In the genomic region with DNA sequence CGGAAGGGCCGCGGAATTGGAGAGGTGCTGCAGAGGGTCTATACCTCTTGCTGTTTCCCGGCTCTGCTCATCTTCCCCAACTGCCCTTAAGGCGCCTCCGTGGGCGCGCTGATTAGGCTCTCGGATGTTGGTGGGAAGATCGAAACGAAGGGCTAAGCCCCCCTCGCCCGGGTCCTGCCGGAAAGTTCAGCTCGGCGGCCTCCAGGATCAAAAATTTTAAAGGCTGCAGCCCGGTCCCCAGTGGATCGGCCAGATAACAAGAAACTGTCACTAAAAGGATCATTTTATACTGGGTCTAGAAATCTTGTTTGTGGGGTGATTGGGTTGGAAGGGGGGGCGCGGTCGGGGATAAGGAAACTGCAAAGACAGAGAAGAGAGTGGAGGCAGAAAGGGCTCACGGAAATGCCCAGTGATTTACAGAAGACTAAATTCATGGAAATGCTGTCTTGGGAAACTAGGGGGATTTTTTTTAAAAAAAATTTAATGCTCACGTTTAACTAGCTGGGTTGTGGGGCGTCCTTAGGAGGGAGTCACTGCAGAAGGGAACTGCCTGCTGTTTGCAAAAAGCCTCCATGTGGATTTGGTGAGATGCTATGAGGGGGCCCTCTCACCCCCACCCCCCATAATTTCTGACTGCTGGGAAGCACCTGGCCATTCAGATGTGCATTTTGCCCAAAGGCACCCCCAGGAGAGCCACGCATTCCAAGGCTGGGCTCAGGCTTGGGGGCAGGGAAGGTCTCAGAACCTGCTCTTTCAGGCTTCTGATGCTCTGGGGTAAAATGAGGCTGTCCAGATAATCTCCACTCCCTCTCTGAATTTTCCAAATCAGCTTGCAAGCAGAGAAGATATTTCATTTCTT, we compare ENCODE assay signal across 10 cellular contexts. TPM values are rescaled to one million over a fixed set of nuclear protein-coding genes. Genes with fewer than 3 reads are reported as not detected.
DNase-seq lines count a peak whose midpoint lies in the region; ATAC-seq, FAIRE-seq and TF ChIP-seq lines count a peak whose summit lies in the region.
"Had no signal": no experiment of that assay in that cellular context is flagged by ENCODE, and none has a peak within 500 bp of the region (broad histone marks: within the 10 kb centered on the region; RNA-seq: fewer than 3 reads in every experiment).

No MANE protein-coding gene starts in this region.

- H3K27ac ChIP-seq in GM23248 (no peak overlapping the region), GM12878 (ENCODE audit: control insufficient read depth, insufficient read depth) (no peak overlapping the region), mesenchymal stem cell (ENCODE audit: low read length, poor library complexity, severe bottlenecking) (no peak overlapping the region)

- H4K91ac ChIP-seq in mesenchymal stem cell (ENCODE audit: low read length): no peak overlapping the region

- H2BK15ac ChIP-seq in mesenchymal stem cell (ENCODE audit: low read depth, poor library complexity, severe bottlenecking): no peak overlapping the region

- no peak overlapping the region for H3K4ac ChIP-seq in mesenchymal stem cell (ENCODE audit: low read depth in 1 of 2, low read length in 2 of 2)

- intact Hi-C loops in GM12878 (cut with micrococcal nuclease; ENCODE audit: unreplicated experiment): loop anchor here (5.0 kb wide), 1 partner anchor 589 kb away; no protein-coding TSS in a partner anchor

- H3K4me1 ChIP-seq in GM23248 (ENCODE audit: insufficient read depth) (peaks cover 12% of the 10 kb centered on the region; the same call in 1 of the 2 replicates), GM12878 (ENCODE audit: control insufficient read depth, insufficient read depth, low read length) (no peaks in the 10 kb centered on the region), mesenchymal stem cell (ENCODE audit: control insufficient read depth, insufficient read depth, low read depth, low read length) (peaks cover 13% of the 10 kb centered on the region)

- peak overlapping the region; percentile 52 for H3K4me3 ChIP-seq in GM23248
- no peak overlapping the region for H3K4me3 ChIP-seq in GM12878
- no peak overlapping the region for H3K4me3 ChIP-seq in mesenchymal stem cell (ENCODE audit: insufficient read depth in 1 of 2, low read depth in 1 of 2, low read length in 2 of 2)

- peaks cover 6 to 29% of the 10 kb centered on the region in 2 donors for H3K4me1 Mint-ChIP-seq in stimulated activated naive B cell treated with anti-CD40 and anti-IgM and Interleukin-4, amounts not matched to agents 10 μg/mL and 1 μg/mL and 100 μg/mL, for 72 hours

- no peak overlapping the region for H2BK12ac ChIP-seq in mesenchymal stem cell (ENCODE audit: low read length in 2 of 2)

- RAD21 ChIA-PET in GM12878 (lab: Charles Lee; ENCODE audit: unreplicated experiment): interaction anchor here (0.7 to 2.3 kb wide), 5 partner anchors 8 to 609 kb away, joined by 4 to 12 read pairs (median 6); no protein-coding TSS in a partner anchor

- peak overlapping the region; percentile 61; the same call in 1 of the 2 replicates for H2AFZ ChIP-seq in GM23248
- no peak overlapping the region for H2AFZ ChIP-seq in GM12878 (ENCODE audit: control insufficient read depth, low read depth, low read length)
- H2AFZ ChIP-seq in mesenchymal stem cell (ENCODE audit: low read depth, low read length): no peak overlapping the region

- CTCF ChIA-PET in GM12878 (lab: Yijun Ruan, JAX): interaction anchor here (0.6 to 14.0 kb wide), 7 partner anchors 8 to 691 kb away, joined by 3 to 360 read pairs (median 5); a partner anchor contains a TSS

- no peak for ATAC-seq in GM12878
- peak in 1 of 2 donors; percentile 4 for ATAC-seq in stimulated activated naive B cell treated with anti-CD40 and anti-IgM and Interleukin-4, amounts not matched to agents 10 μg/mL and 1 μg/mL and 100 μg/mL, for 72 hours (replicated peaks)

- no peaks in the 10 kb centered on the region for H4K20me1 ChIP-seq in GM23248 (ENCODE audit: insufficient read depth)
- no peaks in the 10 kb centered on the region for H4K20me1 ChIP-seq in GM12878 (ENCODE audit: control insufficient read depth, insufficient read depth)

- no peak overlapping the region for H3K27ac Mint-ChIP-seq in stimulated activated naive B cell treated with anti-CD40 and anti-IgM and Interleukin-4, amounts not matched to agents 10 μg/mL and 1 μg/mL and 100 μg/mL, for 72 hours
- H3K27ac Mint-ChIP-seq: activated T-helper 1 cell treated with anti-CD3 and anti-CD28 coated beads, Interleukin-12 subunit alpha, Interleukin-12 subunit beta, Interleukin-2, Interleukin-4 antibody, amounts not matched to agents 30 ng/mL and 10 ng/mL and 1 ng/mL, durations not matched to agents 14 hours and 24 hours and 36 hours had no signal

- H3K23ac ChIP-seq in mesenchymal stem cell (ENCODE audit: low read length in 2 of 2): peak overlapping the region; percentile 24 to 53

- H2BK120ac ChIP-seq in mesenchymal stem cell (ENCODE audit: low read depth, low read length): no peak overlapping the region

- no peaks in the 10 kb centered on the region for H3K79me2 ChIP-seq in GM23248 (ENCODE audit: insufficient read depth)
- no peaks in the 10 kb centered on the region for H3K79me2 ChIP-seq in GM12878 (ENCODE audit: control insufficient read depth, insufficient read depth, low read length)

- peaks cover 49 to 81% of the 10 kb centered on the region in 2 donors for H3K27me3 Mint-ChIP-seq in stimulated activated naive B cell treated with anti-CD40 and anti-IgM and Interleukin-4, amounts not matched to agents 10 μg/mL and 1 μg/mL and 100 μg/mL, for 72 hours

- H3K36me3 Mint-ChIP-seq in stimulated activated naive B cell treated with anti-CD40 and anti-IgM and Interleukin-4, amounts not matched to agents 10 μg/mL and 1 μg/mL and 100 μg/mL, for 72 hours: no peaks in the 10 kb centered on the region

- H3K4me3 Mint-ChIP-seq in stimulated activated naive B cell treated with anti-CD40 and anti-IgM and Interleukin-4, amounts not matched to agents 10 μg/mL and 1 μg/mL and 100 μg/mL, for 72 hours: peak overlapping the region; percentile 17 to 75
- H3K4me3 Mint-ChIP-seq: activated T-helper 1 cell treated with anti-CD3 and anti-CD28 coated beads, Interleukin-12 subunit alpha, Interleukin-12 subunit beta, Interleukin-2, Interleukin-4 antibody, amounts not matched to agents 30 ng/mL and 10 ng/mL and 1 ng/mL, durations not matched to agents 14 hours and 24 hours and 36 hours had no signal

- no peaks in the 10 kb centered on the region for H3K9me2 ChIP-seq in GM23248 (ENCODE audit: insufficient read depth)

- no peaks in the 10 kb centered on the region for H3K79me1 ChIP-seq in mesenchymal stem cell (replicated peaks; ENCODE audit: low read length, poor library complexity, severe bottlenecking)

- TF ChIP-seq CTCF in GM12878 (IDR thresholded peaks at IDR 0.05 in 2 of 3, conservative IDR thresholded peaks at IDR 0.05 in 1 of 3; ENCODE audit: control insufficient read depth in 2 of 3, extremely low read depth in 1 of 3, insufficient read depth in 1 of 3, low read depth in 3 of 3, low read length in 3 of 3): no peak

- H2AK5ac ChIP-seq in mesenchymal stem cell (ENCODE audit: low read length, severe bottlenecking): no peak overlapping the region

- no peak for TF ChIP-seq RAD21 in GM12878 (IDR thresholded peaks at IDR 0.05; ENCODE audit: insufficient read depth, low read depth, low read length)

- no peaks in the 10 kb centered on the region for H3F3A ChIP-seq in GM23248 (ENCODE audit: insufficient read depth)

- POLR2A ChIA-PET in GM12878 (lab: Charles Lee): no interaction called here

- H3K27me3 ChIP-seq in GM23248 (replicated peaks; ENCODE audit: insufficient read depth) (peaks cover 96% of the 10 kb centered on the region), GM12878 (replicated peaks in 1 of 2; ENCODE audit: control insufficient read depth in 2 of 2, insufficient read depth in 2 of 2, low read length in 1 of 2) (peaks cover 6 to 7% of the 10 kb centered on the region in 2 experiments; a peak in 3 of 4 replicates), mesenchymal stem cell (ENCODE audit: control insufficient read depth in 1 of 2, insufficient read depth in 1 of 2, low read length in 2 of 2) (peaks cover 83 to 99% of the 10 kb centered on the region in 2 experiments)

- peak overlapping the region in 1 of 2 experiments; percentile 28 for H3K14ac ChIP-seq in mesenchymal stem cell (ENCODE audit: low read length in 2 of 2)

- FAIRE-seq in GM12878 (lab: Jason Lieb, UNC): no peak

- BruUV-seq in GM12878 (replicated peaks; lab: Mats Ljungman, UMichigan): no TSS peak

- H3K36me3 ChIP-seq in GM23248 (ENCODE audit: low read depth) (no peaks in the 10 kb centered on the region), GM12878 (ENCODE audit: control insufficient read depth in 2 of 2, insufficient read depth in 2 of 2, low read length in 1 of 2) (no peaks in the 10 kb centered on the region), mesenchymal stem cell (ENCODE audit: control insufficient read depth in 1 of 2, insufficient read depth in 2 of 2, low read depth in 1 of 2, low read length in 2 of 2) (no peaks in the 10 kb centered on the region)

- H3K9me3 ChIP-seq in GM23248 (ENCODE audit: low read depth): no peaks in the 10 kb centered on the region
- no peaks in the 10 kb centered on the region for H3K9me3 ChIP-seq in GM12878 (replicated peaks; ENCODE audit: control insufficient read depth, insufficient read depth, low read length)
- no peaks in the 10 kb centered on the region for H3K9me3 ChIP-seq in mesenchymal stem cell (ENCODE audit: control insufficient read depth, low read length)

- no peak for TF ChIP-seq POLR2A in GM12878 (IDR thresholded peaks at IDR 0.05; ENCODE audit: low read depth, low read length)
- TF ChIP-seq POLR2A in erythroblast (IDR thresholded peaks at IDR 0.05; ENCODE audit: low read length): no peak

- H3K9me3 Mint-ChIP-seq in stimulated activated naive B cell treated with anti-CD40 and anti-IgM and Interleukin-4, amounts not matched to agents 10 μg/mL and 1 μg/mL and 100 μg/mL, for 72 hours: no peaks in the 10 kb centered on the region
- H3K9me3 Mint-ChIP-seq: activated T-helper 1 cell treated with anti-CD3 and anti-CD28 coated beads, Interleukin-12 subunit alpha, Interleukin-12 subunit beta, Interleukin-2, Interleukin-4 antibody, amounts not matched to agents 30 ng/mL and 10 ng/mL and 1 ng/mL, durations not matched to agents 14 hours and 24 hours and 36 hours had no signal

- no peak overlapping the region for H4K8ac ChIP-seq in mesenchymal stem cell (ENCODE audit: low read length)

- in situ Hi-C loops in GM23248 (cut with MboI): no loop called here
- in situ Hi-C loops in GM12878 (cut with MboI): no loop called here

- H3K4me2 ChIP-seq in GM23248 (ENCODE audit: unreplicated experiment) (peak overlapping the region; percentile 67), GM12878 (ENCODE audit: control insufficient read depth, insufficient read depth) (peak overlapping the region; percentile 71; the same call in 1 of the 2 replicates), mesenchymal stem cell (ENCODE audit: low read length, poor library complexity, severe bottlenecking) (no peak overlapping the region)

- no peak overlapping the region for H2BK5ac ChIP-seq in mesenchymal stem cell (ENCODE audit: low read depth, low read length, poor library complexity, severe bottlenecking)

- TF ChIP-seq EP300 in GM12878 (IDR thresholded peaks at IDR 0.05; ENCODE audit: borderline replicate concordance in 1 of 2, control insufficient read depth in 1 of 2, low read depth in 2 of 2, low read length in 2 of 2): no peak

- WGBS in GM23248 (ENCODE audit: low coverage in 1 of 2, low lambda C conversion rate in 2 of 2, missing lambda C conversion rate in 2 of 2), 2 experiments: 7 to 8% methylated on average over 24 to 25 of the region's 25 CpGs
- WGBS in GM12878 (ENCODE audit: insufficient coverage, insufficient replicate concordance, low lambda C conversion rate, missing lambda C conversion rate): 16% methylated on average over 25 of the region's 25 CpGs
- 18% methylated on average over 25 of the region's 25 CpGs for WGBS in mesenchymal stem cell

- SMC1A ChIA-PET in GM12878 (lab: Charles Lee; ENCODE audit: uncharacterized antibody, unreplicated experiment): interaction anchor here (1.3 to 2.8 kb wide), 5 partner anchors 23 to 588 kb away, joined by 3 to 11 read pairs (median 5); no protein-coding TSS in a partner anchor

- DNase-seq in GM23248: no peak
- DNase-seq in GM12878 (ENCODE audit: low read depth, low spot score): no peak
- DNase-seq in mesenchymal stem cell: no peak
- DNase-seq in stimulated activated naive B cell treated with anti-CD40 and anti-IgM and Interleukin-4, amounts not matched to agents 10 μg/mL and 1 μg/mL and 100 μg/mL, for 72 hours: no peak
- no peak for DNase-seq in erythroblast (lab: John Stamatoyannopoulos, UW)
- no peak for DNase-seq in LoVo (ENCODE audit: low spot score)
- DNase-seq in NCI-H524 (lab: John Stamatoyannopoulos, UW): no peak
- no peak for DNase-seq in HT-29 (ENCODE audit: low spot score)
- DNase-seq: DND-41 had no signal

- H3K18ac ChIP-seq in mesenchymal stem cell (ENCODE audit: low read depth in 1 of 2, low read length in 2 of 2): peak overlapping the region in 1 of 2 experiments; percentile 34

- no peak overlapping the region for H3K9ac ChIP-seq in GM23248
- H3K9ac ChIP-seq in GM12878 (ENCODE audit: control insufficient read depth, insufficient read depth, low read length): no peak overlapping the region
- H3K9ac ChIP-seq in mesenchymal stem cell (ENCODE audit: low read length): no peak overlapping the region

RNA-seq across cellular contexts. Expression of a gene that starts 7.7 kb away (rescaled TPM):
- total RNA-seq in GM23248 (2014; rRNA removed; shearing (Covaris generic)): not detected in 2 replicates
- not detected in 2 replicates for polyA plus RNA-seq in GM23248 (2016; fragmentation: Nextera tagmentation; extraction: Ambion mirVana)
- not detected in 2 replicates for total RNA-seq in GM12878 (2013; cell fraction: nucleolus; rRNA removed)
- not detected in 2 replicates for total RNA-seq in GM12878 (2014; rRNA removed)
- not detected in 2 replicates for total RNA-seq in GM12878 (2014; rRNA removed; fragmentation: Illumina TruSeq; extraction: Trizol)
- total RNA-seq in GM12878 (2021): 0.15 TPM in 1 of 2 replicates, not detected in the other
- not detected for polyA plus RNA-seq in GM12878 (2011; ENCODE audit: low read depth)
- polyA plus RNA-seq in GM12878 (2011; rRNA removed): not detected in 2 replicates
- not detected in 2 replicates for polyA plus RNA-seq in GM12878 (2011; cell fraction: cytosol; rRNA removed)
- not detected in 2 replicates for polyA plus RNA-seq in GM12878 (2011; cell fraction: nucleus; rRNA removed)
- polyA plus RNA-seq in GM12878 (2012): not detected in 2 replicates
- polyA plus RNA-seq in GM12878 (2014; fragmentation: Illumina TruSeq; extraction: Trizol): not detected in 2 replicates
- not detected for polyA plus RNA-seq in GM12878 (2014; fragmentation: Nextera tagmentation; extraction: Ambion mirVana)
- polyA plus RNA-seq in GM12878 (2014; rRNA removed): not detected in 2 replicates
- polyA plus RNA-seq in GM12878 (2016; fragmentation: Nextera tagmentation; extraction: Ambion mirVana): not detected
- polyA minus RNA-seq in GM12878 (2011; rRNA and poly(A)+ RNA removed): not detected in 2 replicates
- not detected in 2 replicates for polyA minus RNA-seq in GM12878 (2011; cell fraction: cytosol; rRNA and poly(A)+ RNA removed)
- polyA minus RNA-seq in GM12878 (2011; cell fraction: nucleus; rRNA and poly(A)+ RNA removed): 0.10 TPM in 1 of 2 replicates, not detected in the other
- 1.9 TPM for polyA plus RNA-seq in mesenchymal stem cell (2013, experiment 1 of 2)
- 1.7 TPM for polyA plus RNA-seq in mesenchymal stem cell (2013, experiment 2 of 2)
- 4.1 and 5.4 TPM in 2 replicates for total RNA-seq in HT-29 (2014; rRNA removed; shearing (Covaris generic))
- total RNA-seq: activated T-helper 1 cell treated with anti-CD3 and anti-CD28 coated beads, Interleukin-12 subunit alpha, Interleukin-12 subunit beta, Interleukin-2, Interleukin-4 antibody, amounts not matched to agents 30 ng/mL and 10 ng/mL and 1 ng/mL, durations not matched to agents 14 hours and 24 hours and 36 hours had no signal

RNA-seq across cellular contexts. Expression of a gene that starts 27.0 kb away (rescaled TPM):
- total RNA-seq in GM23248 (2014; rRNA removed; shearing (Covaris generic)): not detected in 2 replicates
- not detected in 2 replicates for polyA plus RNA-seq in GM23248 (2016; fragmentation: Nextera tagmentation; extraction: Ambion mirVana)
- total RNA-seq in GM12878 (2013; cell fraction: nucleolus; rRNA removed): not detected in 2 replicates
- total RNA-seq in GM12878 (2014; rRNA removed): not detected in 2 replicates
- total RNA-seq in GM12878 (2014; rRNA removed; fragmentation: Illumina TruSeq; extraction: Trizol): not detected in 2 replicates
- not detected in 2 replicates for total RNA-seq in GM12878 (2021)
- not detected for polyA plus RNA-seq in GM12878 (2011; ENCODE audit: low read depth)
- not detected in 2 replicates for polyA plus RNA-seq in GM12878 (2011; rRNA removed)
- polyA plus RNA-seq in GM12878 (2011; cell fraction: cytosol; rRNA removed): not detected in 2 replicates
- not detected in 2 replicates for polyA plus RNA-seq in GM12878 (2011; cell fraction: nucleus; rRNA removed)
- polyA plus RNA-seq in GM12878 (2012): not detected in 2 replicates
- not detected in 2 replicates for polyA plus RNA-seq in GM12878 (2014; fragmentation: Illumina TruSeq; extraction: Trizol)
- polyA plus RNA-seq in GM12878 (2014; fragmentation: Nextera tagmentation; extraction: Ambion mirVana): not detected
- polyA plus RNA-seq in GM12878 (2014; rRNA removed): not detected in 2 replicates
- polyA plus RNA-seq in GM12878 (2016; fragmentation: Nextera tagmentation; extraction: Ambion mirVana): not detected
- not detected in 2 replicates for polyA minus RNA-seq in GM12878 (2011; rRNA and poly(A)+ RNA removed)
- not detected in 2 replicates for polyA minus RNA-seq in GM12878 (2011; cell fraction: cytosol; rRNA and poly(A)+ RNA removed)
- not detected in 2 replicates for polyA minus RNA-seq in GM12878 (2011; cell fraction: nucleus; rRNA and poly(A)+ RNA removed)
- polyA plus RNA-seq in mesenchymal stem cell (2013, experiment 1 of 2): not detected
- not detected for polyA plus RNA-seq in mesenchymal stem cell (2013, experiment 2 of 2)
- total RNA-seq in HT-29 (2014; rRNA removed; shearing (Covaris generic)): not detected in 2 replicates
- total RNA-seq: activated T-helper 1 cell treated with anti-CD3 and anti-CD28 coated beads, Interleukin-12 subunit alpha, Interleukin-12 subunit beta, Interleukin-2, Interleukin-4 antibody, amounts not matched to agents 30 ng/mL and 10 ng/mL and 1 ng/mL, durations not matched to agents 14 hours and 24 hours and 36 hours had no signal

RNA-seq across cellular contexts. Expression of a gene that starts 41.7 kb away (rescaled TPM):
- total RNA-seq in GM23248 (2014; rRNA removed; shearing (Covaris generic)): not detected in 2 replicates
- polyA plus RNA-seq in GM23248 (2016; fragmentation: Nextera tagmentation; extraction: Ambion mirVana): not detected in 2 replicates
- not detected in 2 replicates for total RNA-seq in GM12878 (2013; cell fraction: nucleolus; rRNA removed)
- total RNA-seq in GM12878 (2014; rRNA removed): not detected in 2 replicates
- total RNA-seq in GM12878 (2014; rRNA removed; fragmentation: Illumina TruSeq; extraction: Trizol): not detected in 2 replicates
- not detected in 2 replicates for total RNA-seq in GM12878 (2021)
- polyA plus RNA-seq in GM12878 (2011; ENCODE audit: low read depth): not detected
- polyA plus RNA-seq in GM12878 (2011; rRNA removed): 0.03 and 0.09 TPM in 2 replicates
- 0.03 TPM in 1 of 2 replicates, not detected in the other for polyA plus RNA-seq in GM12878 (2011; cell fraction: cytosol; rRNA removed)
- polyA plus RNA-seq in GM12878 (2011; cell fraction: nucleus; rRNA removed): 0.07 TPM in 1 of 2 replicates, not detected in the other
- polyA plus RNA-seq in GM12878 (2012): 0.06 and 0.08 TPM in 2 replicates
- polyA plus RNA-seq in GM12878 (2014; fragmentation: Illumina TruSeq; extraction: Trizol): not detected in 2 replicates
- under 1 TPM in 1 of 2 experiments, not detected in 1; 0.02 TPM for polyA plus RNA-seq in GM12878 (2014; fragmentation: Nextera tagmentation; extraction: Ambion mirVana)
- not detected in 2 replicates for polyA plus RNA-seq in GM12878 (2014; rRNA removed)
- not detected for polyA plus RNA-seq in GM12878 (2016; fragmentation: Nextera tagmentation; extraction: Ambion mirVana)
- polyA minus RNA-seq in GM12878 (2011; rRNA and poly(A)+ RNA removed): not detected in 2 replicates
- polyA minus RNA-seq in GM12878 (2011; cell fraction: cytosol; rRNA and poly(A)+ RNA removed): not detected in 2 replicates
- polyA minus RNA-seq in GM12878 (2011; cell fraction: nucleus; rRNA and poly(A)+ RNA removed): not detected in 2 replicates
- not detected for polyA plus RNA-seq in mesenchymal stem cell (2013, experiment 1 of 2)
- not detected for polyA plus RNA-seq in mesenchymal stem cell (2013, experiment 2 of 2)
- total RNA-seq in HT-29 (2014; rRNA removed; shearing (Covaris generic)): 0.51 and 0.89 TPM in 2 replicates
- total RNA-seq: activated T-helper 1 cell treated with anti-CD3 and anti-CD28 coated beads, Interleukin-12 subunit alpha, Interleukin-12 subunit beta, Interleukin-2, Interleukin-4 antibody, amounts not matched to agents 30 ng/mL and 10 ng/mL and 1 ng/mL, durations not matched to agents 14 hours and 24 hours and 36 hours had no signal
